In the genomic region with DNA sequence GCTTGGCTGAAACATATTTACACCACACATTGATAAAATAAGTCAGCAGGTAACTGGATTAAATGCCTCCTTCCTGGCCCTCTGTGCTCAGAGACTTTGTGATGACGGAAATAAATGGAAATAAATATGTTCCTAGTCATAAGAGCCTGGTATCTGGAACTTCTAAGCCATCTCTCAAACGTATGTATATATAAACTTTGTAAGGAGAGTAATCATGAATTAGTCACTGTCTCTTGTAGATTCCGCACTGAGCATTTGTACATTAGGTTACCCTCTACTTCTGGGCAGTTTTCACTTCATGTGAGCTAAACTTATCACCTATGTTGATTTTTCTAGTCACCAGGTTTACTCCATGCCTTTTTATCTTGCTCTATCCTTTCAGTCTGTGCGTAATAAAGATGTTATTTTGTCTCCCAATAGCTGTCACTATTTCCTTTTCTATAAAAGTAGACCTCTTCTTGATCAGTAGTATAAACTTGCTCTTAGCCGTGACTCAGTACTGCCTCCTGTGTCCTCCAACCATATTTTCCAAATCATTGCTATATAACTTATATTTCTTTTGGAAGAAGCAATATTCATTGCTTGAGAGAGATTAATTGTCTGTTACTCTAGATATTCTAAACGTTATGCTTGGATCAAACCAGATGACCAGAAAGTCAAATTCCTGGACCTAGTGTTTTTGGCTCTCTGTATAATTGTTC, we compare ENCODE assay signal across 1 cellular context.
TF ChIP-seq lines count a peak whose summit lies in the region.

No MANE protein-coding gene starts in this region.

TF ChIP-seq in K562, 482 proteins besides CTCF, POLR2A, EP300 and RAD21:
- TF ChIP-seq NR2F6 (CRISPR knock-in tag; IDR thresholded peaks at IDR 0.05) (no peak), KAT8 (IDR thresholded peaks at IDR 0.05; ENCODE audit: low read depth) (no peak), EHMT2 (IDR thresholded peaks at IDR 0.05) (no peak), KAT2B (IDR thresholded peaks at IDR 0.05; ENCODE audit: low read depth, low read length) (no peak), TAF1 (IDR thresholded peaks at IDR 0.05; ENCODE audit: control insufficient read depth, extremely low read depth, insufficient read depth, low read length, severe bottlenecking) (no peak), MED1 (CRISPR knock-in tag; IDR thresholded peaks at IDR 0.05; ENCODE audit: borderline replicate concordance) (no peak), ZNF224 (CRISPR knock-in tag; IDR thresholded peaks at IDR 0.05) (no peak), ZNF764 (CRISPR knock-in tag; IDR thresholded peaks at IDR 0.05; ENCODE audit: low read depth) (no peak), ETV1 (tag; conservative IDR thresholded peaks at IDR 0.05; ENCODE audit: low read depth) (no peak), BRF1 (IDR thresholded peaks at IDR 0.05; ENCODE audit: borderline replicate concordance, extremely low read depth, insufficient read length) (no peak), PYGO2 (tag; IDR thresholded peaks at IDR 0.05) (no peak), EP400 (IDR thresholded peaks at IDR 0.05) (no peak), FUS (optimal IDR thresholded peaks at IDR 0.05; ENCODE audit: low read depth, low read length) (no peak), CBFB (CRISPR knock-in tag; IDR thresholded peaks at IDR 0.05) (no peak)
- TF ChIP-seq, protein P1, sequence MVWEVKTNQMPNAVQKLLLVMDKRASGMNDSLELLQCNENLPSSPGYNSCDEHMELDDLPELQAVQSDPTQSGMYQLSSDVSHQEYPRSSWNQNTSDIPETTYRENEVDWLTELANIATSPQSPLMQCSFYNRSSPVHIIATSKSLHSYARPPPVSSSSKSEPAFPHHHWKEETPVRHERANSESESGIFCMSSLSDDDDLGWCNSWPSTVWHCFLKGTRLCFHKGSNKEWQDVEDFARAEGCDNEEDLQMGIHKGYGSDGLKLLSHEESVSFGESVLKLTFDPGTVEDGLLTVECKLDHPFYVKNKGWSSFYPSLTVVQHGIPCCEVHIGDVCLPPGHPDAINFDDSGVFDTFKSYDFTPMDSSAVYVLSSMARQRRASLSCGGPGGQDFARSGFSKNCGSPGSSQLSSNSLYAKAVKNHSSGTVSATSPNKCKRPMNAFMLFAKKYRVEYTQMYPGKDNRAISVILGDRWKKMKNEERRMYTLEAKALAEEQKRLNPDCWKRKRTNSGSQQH (CRISPR knock-in tag; IDR thresholded peaks at IDR 0.05) = no peak
- TF ChIP-seq, protein P2, sequence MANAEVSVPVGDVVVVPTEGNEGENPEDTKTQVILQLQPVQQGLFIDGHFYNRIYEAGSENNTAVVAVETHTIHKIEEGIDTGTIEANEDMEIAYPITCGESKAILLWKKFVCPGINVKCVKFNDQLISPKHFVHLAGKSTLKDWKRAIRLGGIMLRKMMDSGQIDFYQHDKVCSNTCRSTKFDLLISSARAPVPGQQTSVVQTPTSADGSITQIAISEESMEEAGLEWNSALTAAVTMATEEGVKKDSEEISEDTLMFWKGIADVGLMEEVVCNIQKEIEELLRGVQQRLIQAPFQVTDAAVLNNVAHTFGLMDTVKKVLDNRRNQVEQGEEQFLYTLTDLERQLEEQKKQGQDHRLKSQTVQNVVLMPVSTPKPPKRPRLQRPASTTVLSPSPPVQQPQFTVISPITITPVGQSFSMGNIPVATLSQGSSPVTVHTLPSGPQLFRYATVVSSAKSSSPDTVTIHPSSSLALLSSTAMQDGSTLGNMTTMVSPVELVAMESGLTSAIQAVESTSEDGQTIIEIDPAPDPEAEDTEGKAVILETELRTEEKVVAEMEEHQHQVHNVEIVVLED (CRISPR knock-in tag; IDR thresholded peaks at IDR 0.05) = no peak
- TF ChIP-seq, protein P3, sequence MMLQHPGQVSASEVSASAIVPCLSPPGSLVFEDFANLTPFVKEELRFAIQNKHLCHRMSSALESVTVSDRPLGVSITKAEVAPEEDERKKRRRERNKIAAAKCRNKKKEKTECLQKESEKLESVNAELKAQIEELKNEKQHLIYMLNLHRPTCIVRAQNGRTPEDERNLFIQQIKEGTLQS (IDR thresholded peaks at IDR 0.05) = no peak
- TF ChIP-seq, protein P3 (CRISPR knock-in tag; conservative IDR thresholded peaks at IDR 0.05) = no peak
- TF ChIP-seq, protein P4, sequence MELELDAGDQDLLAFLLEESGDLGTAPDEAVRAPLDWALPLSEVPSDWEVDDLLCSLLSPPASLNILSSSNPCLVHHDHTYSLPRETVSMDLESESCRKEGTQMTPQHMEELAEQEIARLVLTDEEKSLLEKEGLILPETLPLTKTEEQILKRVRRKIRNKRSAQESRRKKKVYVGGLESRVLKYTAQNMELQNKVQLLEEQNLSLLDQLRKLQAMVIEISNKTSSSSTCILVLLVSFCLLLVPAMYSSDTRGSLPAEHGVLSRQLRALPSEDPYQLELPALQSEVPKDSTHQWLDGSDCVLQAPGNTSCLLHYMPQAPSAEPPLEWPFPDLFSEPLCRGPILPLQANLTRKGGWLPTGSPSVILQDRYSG (tag; conservative IDR thresholded peaks at IDR 0.05; ENCODE audit: low read depth) = no peak
